Comparison of ENCODE assay signal across 9 cellular contexts in the genomic region with DNA sequence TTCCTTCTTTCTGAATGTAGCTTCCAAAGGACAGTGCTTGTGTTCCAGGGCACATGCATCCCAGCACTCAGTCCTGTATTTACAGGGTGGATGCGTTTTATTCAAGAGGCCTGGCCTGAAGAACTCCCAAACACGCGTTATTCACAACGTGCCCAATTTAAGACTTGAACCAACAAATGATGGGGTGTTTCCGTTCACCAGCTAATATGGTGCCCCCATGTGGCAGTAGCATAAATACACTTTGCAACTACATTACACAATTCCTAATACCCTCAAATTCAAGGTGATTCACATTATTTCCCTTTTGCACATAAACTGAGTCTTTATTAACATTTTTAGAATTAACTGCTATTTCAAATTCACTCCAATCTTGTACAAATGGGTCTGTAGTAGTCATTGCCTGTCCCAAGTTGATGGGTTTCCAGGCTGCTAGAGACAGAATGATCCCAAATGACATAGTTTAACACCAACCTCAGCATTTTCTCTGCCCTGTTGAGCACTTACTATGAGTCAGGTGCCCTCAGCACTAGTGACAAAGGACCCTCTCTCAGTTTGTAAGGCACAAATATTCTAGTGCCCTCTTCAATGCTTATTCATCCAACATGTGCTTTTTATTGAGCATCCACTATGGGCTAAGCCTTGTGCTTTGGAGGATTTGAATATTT. TPM values are rescaled to one million over a fixed set of nuclear protein-coding genes. Genes with fewer than 3 reads are reported as not detected.
DNase-seq lines count a peak whose midpoint lies in the region; ATAC-seq lines count a peak whose summit lies in the region.
"Had no signal": no experiment of that assay in that cellular context is flagged by ENCODE, and none has a peak within 500 bp of the region (broad histone marks: within the 10 kb centered on the region; RNA-seq: fewer than 3 reads in every experiment).

No MANE protein-coding gene starts in this region.

- peak; percentile 5 for DNase-seq in stimulated activated CD4-positive, alpha-beta T cell treated with anti-CD3 and anti-CD28 coated beads, Interleukin-15, amount 100 ng/mL, for 24 hours
- no peak for DNase-seq in stimulated activated CD4-positive, alpha-beta T cell treated with anti-CD3 and anti-CD28 coated beads, Interleukin-1b, Interleukin-23, amount 100 ng/mL, for 48 hours
- peak; percentile 31 for DNase-seq in OCI-M1 (lab: John Stamatoyannopoulos, UW)
- peak; percentile 8 for DNase-seq in fibroblast of the conjunctiva (ENCODE audit: low read depth)
- no peak for DNase-seq in stimulated activated effector memory CD8-positive, alpha-beta T cell treated with anti-CD3 and anti-CD28 coated beads, Interleukin-12 subunit alpha, Interleukin-12 subunit beta, amount 100 ng/mL, for 72 hours (ENCODE audit: low spot score in 2 of 2)
- DNase-seq in substantia nigra (lab: John Stamatoyannopoulos, UW) = no peak
- DNase-seq in SK-N-DZ (ENCODE audit: low spot score) = no peak
- DNase-seq in NCI-H1930 (lab: John Stamatoyannopoulos, UW) = no peak

- ATAC-seq in stimulated activated effector memory CD8-positive, alpha-beta T cell treated with anti-CD3 and anti-CD28 coated beads, Interleukin-12 subunit alpha, Interleukin-12 subunit beta, amount 100 ng/mL, for 72 hours = no peak

- no peak overlapping the region for H3K27ac Mint-ChIP-seq in stimulated activated effector memory CD8-positive, alpha-beta T cell treated with anti-CD3 and anti-CD28 coated beads, Interleukin-12 subunit alpha, Interleukin-12 subunit beta, amount 100 ng/mL, for 72 hours
- H3K27ac Mint-ChIP-seq: activated naive CD4-positive, alpha-beta T cell treated with anti-CD3 and anti-CD28 coated beads, Interleukin-2, amount 50 U/mL, for 24 hours had no signal

- no peaks in the 10 kb centered on the region for H3K4me1 Mint-ChIP-seq in stimulated activated effector memory CD8-positive, alpha-beta T cell treated with anti-CD3 and anti-CD28 coated beads, Interleukin-12 subunit alpha, Interleukin-12 subunit beta, amount 100 ng/mL, for 72 hours
- H3K4me1 Mint-ChIP-seq: activated naive CD4-positive, alpha-beta T cell treated with anti-CD3 and anti-CD28 coated beads, Interleukin-2, amount 50 U/mL, for 24 hours had no signal

- no peaks in the 10 kb centered on the region for H3K36me3 Mint-ChIP-seq in stimulated activated effector memory CD8-positive, alpha-beta T cell treated with anti-CD3 and anti-CD28 coated beads, Interleukin-12 subunit alpha, Interleukin-12 subunit beta, amount 100 ng/mL, for 72 hours
- H3K36me3 Mint-ChIP-seq: activated naive CD4-positive, alpha-beta T cell treated with anti-CD3 and anti-CD28 coated beads, Interleukin-2, amount 50 U/mL, for 24 hours had no signal

- H3K27ac ChIP-seq in substantia nigra (ENCODE audit: low read depth, low read length, poor library complexity, severe bottlenecking) = no peak overlapping the region

- no peak overlapping the region for H3K4me3 Mint-ChIP-seq in stimulated activated effector memory CD8-positive, alpha-beta T cell treated with anti-CD3 and anti-CD28 coated beads, Interleukin-12 subunit alpha, Interleukin-12 subunit beta, amount 100 ng/mL, for 72 hours
- H3K4me3 Mint-ChIP-seq: activated naive CD4-positive, alpha-beta T cell treated with anti-CD3 and anti-CD28 coated beads, Interleukin-2, amount 50 U/mL, for 24 hours had no signal

- no peaks in the 10 kb centered on the region for H3K9me3 Mint-ChIP-seq in stimulated activated effector memory CD8-positive, alpha-beta T cell treated with anti-CD3 and anti-CD28 coated beads, Interleukin-12 subunit alpha, Interleukin-12 subunit beta, amount 100 ng/mL, for 72 hours
- H3K9me3 Mint-ChIP-seq: activated naive CD4-positive, alpha-beta T cell treated with anti-CD3 and anti-CD28 coated beads, Interleukin-2, amount 50 U/mL, for 24 hours had no signal

RNA-seq across cellular contexts. Expression of a gene that starts 26.9 kb away (rescaled TPM):
- polyA plus RNA-seq in SK-N-DZ (2014; cell fraction: cytosol; rRNA removed) = not detected in 2 replicates
- not detected in 2 replicates for polyA plus RNA-seq in SK-N-DZ (2014; cell fraction: nucleus; rRNA removed)

RNA-seq across cellular contexts. Expression of a gene that starts 50.7 kb away (rescaled TPM):
- polyA plus RNA-seq in SK-N-DZ (2014; cell fraction: cytosol; rRNA removed) = not detected in 2 replicates
- polyA plus RNA-seq in SK-N-DZ (2014; cell fraction: nucleus; rRNA removed) = not detected in 2 replicates

Comparison
In these comparisons a context has a peak if more than half of its experiments do, and no peak if none do; other contexts are left out.
1. DNase-seq: peak in stimulated activated CD4-positive, alpha-beta T cell treated with anti-CD3 and anti-CD28 coated beads, Interleukin-15, amount 100 ng/mL, for 24 hours (single experiment), OCI-M1 (single experiment) and fibroblast of the conjunctiva (single experiment); none in stimulated activated CD4-positive, alpha-beta T cell treated with anti-CD3 and anti-CD28 coated beads, Interleukin-1b, Interleukin-23, amount 100 ng/mL, for 48 hours (single experiment), stimulated activated effector memory CD8-positive, alpha-beta T cell treated with anti-CD3 and anti-CD28 coated beads, Interleukin-12 subunit alpha, Interleukin-12 subunit beta, amount 100 ng/mL, for 72 hours (0 of 2), substantia nigra (0 of 49), SK-N-DZ (single experiment) and NCI-H1930 (0 of 2).